ENCODE assay signal across 8 cellular contexts in the genomic region with DNA sequence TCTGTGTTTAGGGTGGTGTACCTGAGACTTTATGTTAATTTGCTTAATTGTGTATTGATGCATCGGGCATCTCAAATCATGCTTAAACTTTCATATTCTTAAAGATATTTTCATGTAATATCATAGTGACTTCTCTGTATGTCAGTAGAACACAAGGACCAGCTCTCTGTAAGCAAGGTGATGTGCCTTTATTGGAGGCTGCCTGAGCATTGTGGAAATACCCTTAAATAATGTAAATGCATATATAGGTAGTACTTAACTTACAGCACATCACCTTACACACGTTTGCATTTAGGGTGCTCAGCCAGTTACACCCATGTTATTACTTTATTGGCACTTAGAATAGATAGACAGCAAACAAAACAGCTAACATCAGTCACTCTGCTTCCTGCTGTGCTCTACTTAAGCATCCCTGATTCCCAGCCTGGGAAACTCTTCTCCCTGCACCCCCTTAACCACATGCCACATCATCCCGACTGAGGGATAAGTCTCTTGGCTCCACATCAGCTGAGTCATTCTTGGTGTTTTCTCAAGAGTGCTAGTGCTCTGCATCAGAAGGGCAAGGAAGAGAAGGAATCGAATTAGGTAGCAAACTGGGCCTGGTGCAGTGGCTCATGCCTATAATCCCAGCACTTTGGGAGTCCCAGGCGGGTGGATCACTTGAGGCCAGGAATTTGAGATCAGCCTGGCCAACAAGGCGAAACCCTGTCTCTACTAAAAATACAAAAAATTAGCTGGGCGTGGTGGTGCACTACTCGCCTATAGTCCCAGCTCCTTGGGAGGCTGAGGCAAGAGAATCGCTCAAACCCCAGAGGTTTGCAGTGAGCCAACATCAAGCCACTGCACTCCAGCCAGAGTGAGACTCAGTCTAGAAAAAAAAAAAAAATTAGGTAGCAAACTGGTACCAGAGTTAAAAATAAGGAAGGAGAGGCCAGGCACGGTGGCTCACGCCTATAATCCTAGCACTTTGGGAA.
A peak's percentile ranks its signal among the peaks of the same experiment; 100 is the strongest.
DNase-seq lines count a peak whose midpoint lies in the region; ATAC-seq and TF ChIP-seq lines count a peak whose summit lies in the region.

No MANE protein-coding gene starts in this region.

- intact Hi-C loops in Calu3 (cut with micrococcal nuclease; ENCODE audit: unreplicated experiment) (no loop called here), prostate gland (cut with DNase I) (no loop called here)

- H3K36me3 ChIP-seq in MM.1S (replicated peaks; ENCODE audit: insufficient read depth, low read length), result no peaks in the 10 kb centered on the region
- no peaks in the 10 kb centered on the region for H3K36me3 ChIP-seq in prostate gland

- H3K4me3 ChIP-seq in fibroblast of mammary gland (ENCODE audit: control insufficient read depth, low read depth, low read length) (no peak overlapping the region), MM.1S (ENCODE audit: low read length) (no peak overlapping the region), prostate gland (no peak overlapping the region)

- H3K79me2 ChIP-seq in MM.1S (ENCODE audit: low read length), result no peaks in the 10 kb centered on the region

- no peak overlapping the region for H3K27ac ChIP-seq in MM.1S (ENCODE audit: low read length)
- H3K27ac ChIP-seq in prostate gland, result no peak overlapping the region

- no peaks in the 10 kb centered on the region for H3F3A ChIP-seq in MM.1S (ENCODE audit: insufficient read depth, low read length)

- H3K4me3 Mint-ChIP-seq in Calu3 (ENCODE audit: low read depth, unreplicated experiment) (no peak overlapping the region), osteocyte (ENCODE audit: unreplicated experiment) (no peak overlapping the region)

- H4K20me1 ChIP-seq in MM.1S (ENCODE audit: insufficient read depth, low read length), result no peaks in the 10 kb centered on the region

- CTCF ChIA-PET in Calu3 (lab: Charles Lee), result interaction anchor here (0.6 kb wide), 1 partner anchor 11 kb away, joined by 3 read pairs; no protein-coding TSS in a partner anchor

- H3K4me2 ChIP-seq in MM.1S (ENCODE audit: low read depth, low read length), result no peak overlapping the region

- H3K9me3 Mint-ChIP-seq in Calu3 (ENCODE audit: low read depth, unreplicated experiment) (no peaks in the 10 kb centered on the region), osteocyte (ENCODE audit: unreplicated experiment) (no peaks in the 10 kb centered on the region)

- no peaks in the 10 kb centered on the region for H3K9me3 ChIP-seq in MM.1S (replicated peaks; ENCODE audit: insufficient read depth, low read length)
- no peaks in the 10 kb centered on the region for H3K9me3 ChIP-seq in prostate gland

- H3K27me3 ChIP-seq in MM.1S (replicated peaks; ENCODE audit: insufficient read depth, low read length), result no peaks in the 10 kb centered on the region
- no peaks in the 10 kb centered on the region for H3K27me3 ChIP-seq in prostate gland (replicated peaks; ENCODE audit: insufficient read depth)

- H3K36me3 Mint-ChIP-seq in Calu3 (ENCODE audit: insufficient read depth, unreplicated experiment) (peaks cover 12% of the 10 kb centered on the region), osteocyte (ENCODE audit: unreplicated experiment) (peaks cover 5% of the 10 kb centered on the region)

- DNase-seq in Calu3 (no peak), RPMI7951 (ENCODE audit: low read depth) (peak; percentile 98), fibroblast of mammary gland (ENCODE audit: low read depth) (peak; percentile 100), osteocyte (ENCODE audit: extremely low spot score, unreplicated experiment) (peak; percentile 85), MM.1S (no peak), prostate gland (ENCODE audit: low spot score) (no peak)

- no peak overlapping the region for H2AFZ ChIP-seq in MM.1S (ENCODE audit: low read length)

- H3K27ac Mint-ChIP-seq in Calu3 (ENCODE audit: unreplicated experiment) (peak overlapping the region; percentile 43), osteocyte (ENCODE audit: unreplicated experiment) (peak overlapping the region; percentile 94)

- 85% methylated on average over 11 of the region's 11 CpGs for WGBS in prostate gland

- peaks cover 31% of the 10 kb centered on the region for H3K4me1 Mint-ChIP-seq in Calu3 (ENCODE audit: low read depth, unreplicated experiment)
- H3K4me1 Mint-ChIP-seq in osteocyte (ENCODE audit: unreplicated experiment), result peaks cover 39% of the 10 kb centered on the region

- no peak for TF ChIP-seq POLR2A in prostate gland (IDR thresholded peaks at IDR 0.05)

- H3K9ac ChIP-seq in MM.1S (ENCODE audit: low read length), result no peak overlapping the region

- H3K27me3 Mint-ChIP-seq in Calu3 (ENCODE audit: unreplicated experiment) (no peaks in the 10 kb centered on the region), osteocyte (ENCODE audit: unreplicated experiment) (no peaks in the 10 kb centered on the region)

- no peaks in the 10 kb centered on the region for H3K9me2 ChIP-seq in MM.1S (replicated peaks; ENCODE audit: insufficient read depth, low read length)

- no peaks in the 10 kb centered on the region for H3K4me1 ChIP-seq in MM.1S (ENCODE audit: low read length)
- H3K4me1 ChIP-seq in prostate gland (replicated peaks), result no peaks in the 10 kb centered on the region

- no peak for TF ChIP-seq CTCF in Calu3 (IDR thresholded peaks at IDR 0.05; ENCODE audit: unreplicated experiment)
- TF ChIP-seq CTCF in fibroblast of mammary gland (conservative IDR thresholded peaks at IDR 0.05; ENCODE audit: control insufficient read depth, insufficient read depth, low read depth, low read length), result no peak
- no peak for TF ChIP-seq CTCF in osteocyte (IDR thresholded peaks at IDR 0.05)
- TF ChIP-seq CTCF in MM.1S (IDR thresholded peaks at IDR 0.05; ENCODE audit: low read length), result no peak
- no peak for TF ChIP-seq CTCF in prostate gland (IDR thresholded peaks at IDR 0.05)

- ATAC-seq in GM18870 (IDR thresholded peaks at IDR 0.05; ENCODE audit: unreplicated experiment) (no peak), HG03432 (IDR thresholded peaks at IDR 0.05; ENCODE audit: unreplicated experiment) (no peak)

- BruUV-seq in Calu3 (replicated peaks; lab: Mats Ljungman, UMichigan), result no TSS peak

Comparison
In these comparisons a context has a peak if more than half of its experiments do, and no peak if none do; other contexts are left out.
1. DNase-seq: peak in RPMI7951 (single experiment), fibroblast of mammary gland (single experiment) and osteocyte (single experiment); none in Calu3 (single experiment), MM.1S (single experiment) and prostate gland (single experiment).